In the genomic region with DNA sequence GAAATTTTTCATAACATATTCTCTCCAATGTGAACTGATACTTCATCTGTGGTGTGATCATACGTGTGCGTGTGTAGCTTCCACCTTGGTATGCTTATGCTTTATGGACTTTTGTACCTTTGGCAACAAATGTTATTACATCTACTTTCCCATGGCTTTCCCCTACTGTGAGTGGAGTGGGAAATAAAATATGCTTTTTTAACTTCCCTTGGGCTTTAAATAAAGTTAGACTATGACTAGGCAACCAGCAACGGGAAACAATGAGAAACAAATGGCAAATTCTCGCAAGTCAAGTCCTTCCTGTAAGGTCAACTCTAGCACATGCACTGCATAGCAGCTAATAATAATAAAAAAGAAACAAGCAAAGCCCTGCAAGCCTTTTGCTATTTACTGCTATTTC, we compare ENCODE assay signal across 19 cellular contexts.
"Had no signal": no experiment of that assay in that cellular context is flagged by ENCODE, and none has a peak within 500 bp of the region (broad histone marks: within the 10 kb centered on the region; RNA-seq: fewer than 3 reads in every experiment).

No MANE protein-coding gene starts in this region.

- H3K4me3 ChIP-seq: suprapubic skin, upper lobe of right lung had no signal

- DNase-seq: activated CD4-positive, alpha-beta T cell treated with anti-CD3 and anti-CD28 coated beads for 36 hours; activated CD8-positive, alpha-beta memory T cell treated with anti-CD3 and anti-CD28 coated beads, Interleukin-2, amount 50 U/mL, for 4 hours; activated CD8-positive, alpha-beta T cell treated with anti-CD3 and anti-CD28 coated beads for 36 hours; activated naive CD8-positive, alpha-beta T cell treated with anti-CD3 and anti-CD28 coated beads, Interleukin-2, amount 10 ng/mL, durations not matched to agents 7 days and 5 days; central memory CD4-positive, alpha-beta T cell; effector memory CD8-positive, alpha-beta T cell; foreskin melanocyte; kidney; left ventricle myocardium superior; mesendoderm; retina; stimulated activated CD4-positive, alpha-beta T cell treated with anti-CD3 and anti-CD28 coated beads, Interleukin-12 subunit alpha, Interleukin-12 subunit beta, amount 100 ng/mL, for 4 hours; stimulated activated naive CD4-positive, alpha-beta T cell treated with Interleukin-2 at 50 U/mL for 16 hours; T1000; upper lobe of right lung had no signal

- H3K27me3 ChIP-seq: suprapubic skin, upper lobe of right lung had no signal

- H3K27ac ChIP-seq: epithelial cell of prostate, parathyroid adenoma, suprapubic skin, upper lobe of right lung, VCaP had no signal

- H3K36me3 ChIP-seq: suprapubic skin, upper lobe of right lung had no signal

- ATAC-seq: activated CD4-positive, alpha-beta T cell treated with anti-CD3 and anti-CD28 coated beads for 36 hours; activated CD8-positive, alpha-beta T cell treated with anti-CD3 and anti-CD28 coated beads for 36 hours; effector memory CD8-positive, alpha-beta T cell; left ventricle myocardium superior; upper lobe of right lung had no signal

- H3K4me1 ChIP-seq: parathyroid adenoma, suprapubic skin, upper lobe of right lung had no signal
